Comparison of ENCODE assay signal across 9 cellular contexts in the genomic region with DNA sequence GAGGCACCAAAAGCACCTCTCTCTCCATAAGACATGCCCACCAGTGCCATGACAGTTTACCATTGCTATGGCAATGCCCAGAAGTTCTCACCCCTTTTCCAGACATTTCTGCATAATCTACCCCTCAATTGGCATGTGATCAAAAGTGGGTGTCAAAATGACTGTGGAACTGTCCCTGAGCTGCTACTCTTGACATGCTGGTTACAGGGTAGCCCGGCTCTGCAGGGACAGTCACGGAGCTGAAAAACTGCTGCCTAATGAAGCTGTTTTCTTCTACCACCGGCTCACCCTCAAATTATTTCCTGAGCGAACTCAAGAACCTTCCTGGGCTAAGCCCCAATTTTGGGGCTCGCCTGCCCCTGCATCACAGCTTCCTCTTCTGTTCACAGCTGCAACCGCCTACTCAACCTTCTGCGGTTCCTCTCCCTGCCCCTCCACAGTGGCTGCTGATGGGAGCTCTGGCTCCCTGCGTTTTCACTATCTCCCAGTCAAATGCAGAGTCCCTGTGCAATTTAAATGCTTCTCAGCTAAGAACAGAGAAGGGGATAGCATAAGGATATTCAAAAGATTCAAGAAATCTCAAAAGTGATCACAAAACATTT.
A peak's percentile ranks its signal among the peaks of the same experiment; 100 is the strongest.
DNase-seq lines count a peak whose midpoint lies in the region; ATAC-seq and TF ChIP-seq lines count a peak whose summit lies in the region.
"Had no signal": no experiment of that assay in that cellular context is flagged by ENCODE, and none has a peak within 500 bp of the region (broad histone marks: within the 10 kb centered on the region; RNA-seq: fewer than 3 reads in every experiment).

No MANE protein-coding gene starts in this region.

- H3K27ac Mint-ChIP-seq in dendritic cell treated with granulocyte-macrophage colony-stimulating factor and Interleukin-4, amounts not matched to agents 40 ng/mL and 50 ng/mL, for 4 days = peak overlapping the region; percentile 74
- no peak overlapping the region for H3K27ac Mint-ChIP-seq in Caco-2 (ENCODE audit: unreplicated experiment)

- H3K4me1 ChIP-seq in Caco-2 = no peaks in the 10 kb centered on the region
- peaks cover 19% of the 10 kb centered on the region for H3K4me1 ChIP-seq in vagina

- POLR2A ChIA-PET in Caco-2 (lab: Charles Lee) = no interaction called here

- no peak overlapping the region for H3K4me3 ChIP-seq in Caco-2 (ENCODE audit: low read depth, low read length)
- no peak overlapping the region for H3K4me3 ChIP-seq in vagina

- TF ChIP-seq CTCF in Caco-2 (IDR thresholded peaks at IDR 0.05; ENCODE audit: insufficient read depth in 1 of 2, low read depth in 1 of 2, low read length in 1 of 2, severe bottlenecking in 1 of 2, unreplicated experiment in 1 of 2) (no peak), vagina (IDR thresholded peaks at IDR 0.05) (no peak)

- BruUV-seq in Caco-2 (replicated peaks; lab: Mats Ljungman, UMichigan) = no TSS peak

- CTCF ChIA-PET in Caco-2 (lab: Charles Lee) = no interaction called here

- intact Hi-C loops in dendritic cell treated with granulocyte-macrophage colony-stimulating factor and Interleukin-4, amounts not matched to agents 40 ng/mL and 50 ng/mL, for 4 days (cut with micrococcal nuclease) = no loop called here
- intact Hi-C loops in Caco-2 (cut with micrococcal nuclease; ENCODE audit: unreplicated experiment) = no loop called here
- intact Hi-C loops in vagina (cut with DNase I) = no loop called here

- H3K4me3 Mint-ChIP-seq in dendritic cell treated with granulocyte-macrophage colony-stimulating factor and Interleukin-4, amounts not matched to agents 40 ng/mL and 50 ng/mL, for 4 days = no peak overlapping the region
- no peak overlapping the region for H3K4me3 Mint-ChIP-seq in Caco-2 (ENCODE audit: unreplicated experiment)

- no peak for TF ChIP-seq POLR2A in vagina (IDR thresholded peaks at IDR 0.05)

- peak; percentile 54 for ATAC-seq in HG02885 (IDR thresholded peaks at IDR 0.05; ENCODE audit: poor library complexity, unreplicated experiment)

- H3K9me3 Mint-ChIP-seq in dendritic cell treated with granulocyte-macrophage colony-stimulating factor and Interleukin-4, amounts not matched to agents 40 ng/mL and 50 ng/mL, for 4 days = no peaks in the 10 kb centered on the region
- H3K9me3 Mint-ChIP-seq in Caco-2 (ENCODE audit: unreplicated experiment) = no peaks in the 10 kb centered on the region

- DNase-seq in UCSD-AML1 (lab: John Stamatoyannopoulos, UW; ENCODE audit: unreplicated experiment) (peak; percentile 62), NCI-H2029 (lab: John Stamatoyannopoulos, UW) (no peak), NCI-H1436 treated with DMSO at 0.1 percent for 48 hours (lab: John Stamatoyannopoulos, UW) (no peak), Caco-2 (no peak), vagina (ENCODE audit: extremely low spot score in 2 of 2) (no peak)
- peak; percentile 9 to 23 for DNase-seq in stimulated activated CD8-positive, alpha-beta memory T cell treated with anti-CD3 and anti-CD28 coated beads, Interleukin-4, amount 100 ng/mL, for 1 hour (ENCODE audit: low read depth in 2 of 2, low spot score in 1 of 2)
- DNase-seq: SHP77 treated with DMSO at 0.1 percent for 48 hours had no signal

- H3K4me1 Mint-ChIP-seq in dendritic cell treated with granulocyte-macrophage colony-stimulating factor and Interleukin-4, amounts not matched to agents 40 ng/mL and 50 ng/mL, for 4 days (ENCODE audit: low read depth) = peaks cover 47% of the 10 kb centered on the region
- no peaks in the 10 kb centered on the region for H3K4me1 Mint-ChIP-seq in Caco-2 (ENCODE audit: low read depth, unreplicated experiment)

- no peak overlapping the region for H3K27ac ChIP-seq in vagina

- peaks cover 45% of the 10 kb centered on the region for H3K27me3 Mint-ChIP-seq in dendritic cell treated with granulocyte-macrophage colony-stimulating factor and Interleukin-4, amounts not matched to agents 40 ng/mL and 50 ng/mL, for 4 days
- peaks cover 12% of the 10 kb centered on the region for H3K27me3 Mint-ChIP-seq in Caco-2 (ENCODE audit: insufficient read depth, unreplicated experiment)

- H3K36me3 ChIP-seq in Caco-2 (ENCODE audit: control insufficient read depth, insufficient read depth, low read length) (no peaks in the 10 kb centered on the region), vagina (no peaks in the 10 kb centered on the region)

- H3K27me3 ChIP-seq in Caco-2 (replicated peaks; ENCODE audit: control insufficient read depth, insufficient read depth, low read length) (no peaks in the 10 kb centered on the region), vagina (no peaks in the 10 kb centered on the region)

- no peaks in the 10 kb centered on the region for H3K36me3 Mint-ChIP-seq in dendritic cell treated with granulocyte-macrophage colony-stimulating factor and Interleukin-4, amounts not matched to agents 40 ng/mL and 50 ng/mL, for 4 days (ENCODE audit: low read depth)
- H3K36me3 Mint-ChIP-seq in Caco-2 (ENCODE audit: insufficient read depth, unreplicated experiment) = no peaks in the 10 kb centered on the region

- H3K9me3 ChIP-seq in Caco-2 (no peaks in the 10 kb centered on the region), vagina (no peaks in the 10 kb centered on the region)

Comparison
In these comparisons a context has a peak if more than half of its experiments do, and no peak if none do; other contexts are left out.
1. DNase-seq: peak in UCSD-AML1 (single experiment) and stimulated activated CD8-positive, alpha-beta memory T cell treated with anti-CD3 and anti-CD28 coated beads, Interleukin-4, amount 100 ng/mL, for 1 hour (2 of 2); none in NCI-H2029 (single experiment), NCI-H1436 treated with DMSO at 0.1 percent for 48 hours (single experiment), Caco-2 (0 of 2) and vagina (0 of 2).